ENCODE assay signal across 21 cellular contexts in genomic region chr15:47778263-47778770, GRCh38.
DNase-seq lines count a peak whose midpoint lies in the region; ATAC-seq, FAIRE-seq and TF ChIP-seq lines count a peak whose summit lies in the region.
"Had no signal": no experiment of that assay in that cellular context is flagged by ENCODE, and none has a peak within 500 bp of the region (broad histone marks: within the 10 kb centered on the region; RNA-seq: fewer than 3 reads in every experiment).

No MANE protein-coding gene starts in this region.

- H2AFZ ChIP-seq in H9 (ENCODE audit: low read length): no peak overlapping the region

- no peak for DNase-seq in H9
- DNase-seq in CD4-positive, alpha-beta memory T cell: no peak
- DNase-seq in activated CD4-positive, CD25-positive, alpha-beta regulatory T cell treated with anti-CD3 and anti-CD28 coated beads, Interleukin-2, amount 50 U/mL, for 72 hours: no peak
- DNase-seq in GM12892 (ENCODE audit: insufficient read length): no peak
- DNase-seq: C1 segment of cervical spinal cord; CD4-positive, alpha-beta T cell; DMS153; DMS79 treated with DMSO at 0.1 percent for 48 hours; EL; IMR-90; KBM-7 had no signal

- H3K4me2 ChIP-seq in H9 (ENCODE audit: insufficient read depth, insufficient read length, low read length): no peak overlapping the region

- no peak for TF ChIP-seq CTCF in H9 (conservative IDR thresholded peaks at IDR 0.05)

- H2BK120ac ChIP-seq in H9 (ENCODE audit: low read depth, low read length, poor library complexity, severe bottlenecking): no peak overlapping the region

- H3K4me1 Mint-ChIP-seq in H9: peaks cover 57 to 58% of the 10 kb centered on the region in 2 experiments
- H3K4me1 Mint-ChIP-seq in CD4-positive, alpha-beta memory T cell: no peaks in the 10 kb centered on the region
- H3K4me1 Mint-ChIP-seq: B cell had no signal

- no peak overlapping the region for H2BK20ac ChIP-seq in H9 (ENCODE audit: low read depth, low read length, poor library complexity, severe bottlenecking)

- no peak overlapping the region for H2BK5ac ChIP-seq in H9 (ENCODE audit: insufficient read length, low read length)

- H2BK12ac ChIP-seq in H9 (ENCODE audit: insufficient read length, low read depth, low read length): no peak overlapping the region

- peak overlapping the region in 1 of 2 experiments; percentile 49; a peak in 1 of 5 replicates for H3K4me3 Mint-ChIP-seq in H9
- no peak overlapping the region for H3K4me3 Mint-ChIP-seq in CD4-positive, alpha-beta memory T cell
- H3K4me3 Mint-ChIP-seq: B cell; CD4-positive, alpha-beta T cell had no signal

- POLR2A ChIA-PET in CD4-positive, alpha-beta memory T cell (lab: Charles Lee; ENCODE audit: partially characterized antibody): no interaction called here

- intact Hi-C loops in CD4-positive, alpha-beta memory T cell (cut with micrococcal nuclease): no loop called here

- CTCF ChIA-PET in CD4-positive, alpha-beta memory T cell (lab: Charles Lee; ENCODE audit: partially characterized antibody): no interaction called here

- no peak overlapping the region for H4K91ac ChIP-seq in H9 (ENCODE audit: insufficient read length, low read depth, low read length)

- H3K4me1 ChIP-seq in H9 (ENCODE audit: insufficient read depth, low read length) (no peaks in the 10 kb centered on the region; the same call in 1 of the 2 replicates), HUES64 (ENCODE audit: insufficient read depth, low read length) (peaks cover 24% of the 10 kb centered on the region), iPS-18a (ENCODE audit: control insufficient read depth, low read depth, low read length) (peaks cover 35% of the 10 kb centered on the region)
- H3K4me1 ChIP-seq in CD4-positive, alpha-beta memory T cell (ENCODE audit: insufficient read depth, low read length): no peaks in the 10 kb centered on the region

- H3K36me3 ChIP-seq in HUES64 (ENCODE audit: insufficient read depth, low read length) (no peaks in the 10 kb centered on the region), iPS-18a (ENCODE audit: control insufficient read depth, low read depth, low read length) (no peaks in the 10 kb centered on the region)
- H3K36me3 ChIP-seq in CD4-positive, alpha-beta memory T cell (ENCODE audit: insufficient read depth, low read length): no peaks in the 10 kb centered on the region

- H3K36me3 Mint-ChIP-seq in H9 (ENCODE audit: insufficient read depth in 1 of 3, low read depth in 3 of 3): peaks cover 0 to 2% (median 2%) of the 10 kb centered on the region in 3 experiments; a peak in 2 of 7 replicates
- no peaks in the 10 kb centered on the region for H3K36me3 Mint-ChIP-seq in CD4-positive, alpha-beta memory T cell

- H3T11ph ChIP-seq in H9 (ENCODE audit: low read length): no peak overlapping the region

- H4K8ac ChIP-seq in H9 (replicated peaks; ENCODE audit: insufficient read length, low read depth, low read length): no peak overlapping the region

- H3K9ac ChIP-seq in H9 (ENCODE audit: extremely low read depth, insufficient read length, low read length) (no peak overlapping the region), HUES64 (ENCODE audit: low read depth, low read length) (no peak overlapping the region; the same call in 1 of the 2 replicates), iPS-18a (ENCODE audit: low read length) (no peak overlapping the region)

- no CpG with 5 or more reads among the region's 1 CpG for WGBS in H9 (ENCODE audit: extremely low coverage, insufficient read length, low lambda C conversion rate)
- WGBS in HUES64: 0% methylated on average over 1 of the region's 1 CpG

- no peaks in the 10 kb centered on the region for H3K27me3 Mint-ChIP-seq in H9 (ENCODE audit: low read depth)
- H3K27me3 Mint-ChIP-seq in CD4-positive, alpha-beta memory T cell: no peaks in the 10 kb centered on the region
- H3K27me3 Mint-ChIP-seq: CD4-positive, alpha-beta T cell had no signal

- no peaks in the 10 kb centered on the region for H3K9me3 ChIP-seq in H9 (ENCODE audit: control insufficient read depth, low read depth, low read length)
- no peaks in the 10 kb centered on the region for H3K9me3 ChIP-seq in HUES64 (ENCODE audit: insufficient read depth, low read depth, low read length)
- no peaks in the 10 kb centered on the region for H3K9me3 ChIP-seq in iPS-18a (ENCODE audit: control insufficient read depth, low read depth, low read length)
- no peaks in the 10 kb centered on the region for H3K9me3 ChIP-seq in CD4-positive, alpha-beta memory T cell (ENCODE audit: control insufficient read depth in 1 of 2, low read length in 2 of 2)

- H3K27ac Mint-ChIP-seq in H9: peak overlapping the region; percentile 94 to 99 (median 97); a peak in 6 of 7 replicates
- H3K27ac Mint-ChIP-seq in CD4-positive, alpha-beta memory T cell: no peak overlapping the region
- H3K27ac Mint-ChIP-seq: B cell; CD4-positive, alpha-beta T cell had no signal

- TF ChIP-seq POLR2A in GM12892 (IDR thresholded peaks at IDR 0.05; ENCODE audit: low read depth, low read length): no peak

- H3K18ac ChIP-seq in H9 (ENCODE audit: insufficient read length, low read depth, low read length): no peak overlapping the region

- no peak overlapping the region for H3K4ac ChIP-seq in H9 (ENCODE audit: low read depth, low read length)

- no peak overlapping the region for H2BK15ac ChIP-seq in H9 (ENCODE audit: low read depth, low read length)

- no peak overlapping the region for H2AK5ac ChIP-seq in H9 (ENCODE audit: insufficient read length, low read length)

- no peaks in the 10 kb centered on the region for H3K23me2 ChIP-seq in H9 (ENCODE audit: insufficient read length, low read depth, low read length, poor library complexity, severe bottlenecking)

- H3K14ac ChIP-seq in H9 (ENCODE audit: insufficient read depth, low read length): no peak overlapping the region

- no peaks in the 10 kb centered on the region for H3K79me2 ChIP-seq in H9 (ENCODE audit: insufficient read depth, low read length)

- peaks cover 2 to 5% of the 10 kb centered on the region in 2 experiments; a peak in 2 of 5 replicates for H3K9me3 Mint-ChIP-seq in H9
- peaks cover 0 to 5% (median 0%) of the 10 kb centered on the region in 8 donors for H3K9me3 Mint-ChIP-seq in CD4-positive, alpha-beta memory T cell

- no peak overlapping the region for H3K56ac ChIP-seq in H9 (ENCODE audit: insufficient read length, low read depth, low read length)

- FAIRE-seq in GM12892 (lab: Jason Lieb, UNC): no peak
- FAIRE-seq: A204.1, D721Med, G401.6, GM12891, H54, HTR-8/SVneo had no signal

- H3K79me1 ChIP-seq in H9 (ENCODE audit: insufficient read depth, low read depth, low read length, poor library complexity, severe bottlenecking): no peaks in the 10 kb centered on the region

- 0 out of 2 replicates have a peak overlapping the region, but pooled peaks have one; percentile 9 for H3K4me3 ChIP-seq in HUES64 (ENCODE audit: low read length)
- peak overlapping the region; percentile 7 for H3K4me3 ChIP-seq in iPS-18a (ENCODE audit: low read length)
- no peak overlapping the region for H3K4me3 ChIP-seq in CD4-positive, alpha-beta memory T cell (ENCODE audit: low read length in 2 of 2)

- ATAC-seq in GM21737 (IDR thresholded peaks at IDR 0.05; ENCODE audit: unreplicated experiment): no peak

- no peaks in the 10 kb centered on the region for H4K20me1 ChIP-seq in H9 (ENCODE audit: control insufficient read depth, insufficient read depth, insufficient read length)

- H3K27ac ChIP-seq in H9 (ENCODE audit: insufficient read length, low read depth, low read length) (no peak overlapping the region), HUES64 (ENCODE audit: low read depth, low read length) (peak overlapping the region; percentile 90; the same call in 1 of the 2 replicates), iPS-18a (ENCODE audit: low read length) (peak overlapping the region; percentile 14)
- H3K27ac ChIP-seq in CD4-positive, alpha-beta memory T cell (ENCODE audit: low read depth, low read length): no peak overlapping the region

- H4K5ac ChIP-seq in H9 (ENCODE audit: insufficient read length, low read depth, low read length): no peak overlapping the region

- no peaks in the 10 kb centered on the region for H3K27me3 ChIP-seq in H9 (ENCODE audit: insufficient read depth, low read length)
- H3K27me3 ChIP-seq in HUES64 (ENCODE audit: insufficient read depth, low read length): no peaks in the 10 kb centered on the region
- H3K27me3 ChIP-seq in iPS-18a (ENCODE audit: control insufficient read depth, insufficient read depth, low read length): no peaks in the 10 kb centered on the region
- H3K27me3 ChIP-seq in CD4-positive, alpha-beta memory T cell (ENCODE audit: insufficient read depth, low read length): no peaks in the 10 kb centered on the region

- no peak overlapping the region for H3K23ac ChIP-seq in H9 (ENCODE audit: insufficient read length, low read depth, low read length)

Comparison
In these comparisons a context has a peak if more than half of its experiments do, and no peak if none do; other contexts are left out.
1. H3K27ac ChIP-seq: peak in HUES64 (single experiment) and iPS-18a (single experiment); none in H9 (single experiment) and CD4-positive, alpha-beta memory T cell (single experiment).
2. H3K27ac Mint-ChIP-seq: peak in H9 (3 of 3); none in CD4-positive, alpha-beta memory T cell (0 of 7).
3. H3K4me3 ChIP-seq: peak in HUES64 (single experiment) and iPS-18a (single experiment); none in CD4-positive, alpha-beta memory T cell (0 of 2).